ENCODE assay signal across 20 cellular contexts in genomic region chr10:50556238-50557120, GRCh38.
DNase-seq lines count a peak whose midpoint lies in the region; ATAC-seq, FAIRE-seq and TF ChIP-seq lines count a peak whose summit lies in the region.
"Had no signal": no experiment of that assay in that cellular context is flagged by ENCODE, and none has a peak within 500 bp of the region (broad histone marks: within the 10 kb centered on the region; RNA-seq: fewer than 3 reads in every experiment).

No MANE protein-coding gene starts in this region.

- H2BK12ac ChIP-seq in H1 (ENCODE audit: low read depth, low read length): peak overlapping the region; percentile 12; the same call in 1 of the 2 replicates

- H3K27ac Mint-ChIP-seq in CD4-positive, alpha-beta T cell: peak overlapping the region; percentile 5
- H3K27ac Mint-ChIP-seq in stimulated activated effector memory CD8-positive, alpha-beta T cell treated with anti-CD3 and anti-CD28 coated beads, Interleukin-12 subunit alpha, Interleukin-12 subunit beta, amount 100 ng/mL, for 72 hours: no peak overlapping the region
- H3K27ac Mint-ChIP-seq: natural killer cell treated with Interleukin-12 subunit alpha and Interleukin-12 subunit beta and Interleukin-15 and Interleukin-18, amount 100 ng/mL, for 72 hours had no signal

- peaks cover 24% of the 10 kb centered on the region for H3K4me1 ChIP-seq in IMR-90 (ENCODE audit: control insufficient read depth, insufficient read depth, low read length)
- H3K4me1 ChIP-seq in H1 (replicated peaks in 1 of 4; ENCODE audit: control insufficient read depth in 3 of 4, insufficient read depth in 4 of 4, low read length in 3 of 4): peaks cover 0 to 6% (median 3%) of the 10 kb centered on the region in 4 experiments; a peak in 6 of 7 replicates
- H3K4me1 ChIP-seq in sigmoid colon: peaks cover 0 to 84% (median 62%) of the 10 kb centered on the region in 4 donors

- H3K4me3 ChIP-seq in IMR-90 (ENCODE audit: insufficient read depth, low read depth, low read length) (no peak overlapping the region), H1 (ENCODE audit: extremely low read depth in 1 of 4, insufficient read depth in 2 of 4, low read depth in 3 of 4, low read length in 4 of 4) (no peak overlapping the region), sigmoid colon (no peak overlapping the region)
- H3K4me3 ChIP-seq: suprapubic skin had no signal

- H3K27me3 Mint-ChIP-seq in CD4-positive, alpha-beta T cell: no peaks in the 10 kb centered on the region
- H3K27me3 Mint-ChIP-seq: natural killer cell treated with Interleukin-12 subunit alpha and Interleukin-12 subunit beta and Interleukin-15 and Interleukin-18, amount 100 ng/mL, for 72 hours had no signal

- H2BK5ac ChIP-seq in IMR-90 (ENCODE audit: low read depth, low read length, poor library complexity, severe bottlenecking) (peak overlapping the region; percentile 80), H1 (ENCODE audit: low read depth, low read length) (peak overlapping the region; percentile 60)

- no peak for DNase-seq in CD4-positive, alpha-beta T cell
- DNase-seq in IMR-90 (no peak), H1 (ENCODE audit: low read depth in 1 of 2, low spot score in 2 of 2) (no peak), sigmoid colon (no peak), posterior vena cava (ENCODE audit: low spot score) (no peak), DMS114 treated with DMSO at 0.1 percent for 48 hours (lab: John Stamatoyannopoulos, UW; ENCODE audit: unreplicated experiment) (no peak)
- DNase-seq in stimulated activated effector memory CD8-positive, alpha-beta T cell treated with anti-CD3 and anti-CD28 coated beads, Interleukin-12 subunit alpha, Interleukin-12 subunit beta, amount 100 ng/mL, for 72 hours (ENCODE audit: low spot score in 2 of 2): no peak
- DNase-seq: activated CD4-positive, alpha-beta T cell treated with anti-CD3 and anti-CD28 coated beads, Interleukin-2, amount 50 U/mL, for 4 hours; cerebellar nuclear complex; kidney glomerular epithelial cell; NCI-H1417 treated with DMSO at 0.1 percent for 48 hours; NCI-H2171; NCI-H526 treated with DMSO at 0.1 percent for 48 hours; SIG-M5; stimulated activated CD8-positive, alpha-beta memory T cell treated with anti-CD3 and anti-CD28 coated beads, Interleukin-4, amount 100 ng/mL, for 48 hours; WERI-Rb-1 had no signal

- TF ChIP-seq EP300 in H1 (IDR thresholded peaks at IDR 0.05; ENCODE audit: borderline replicate concordance in 1 of 2, low read depth in 2 of 2, low read length in 2 of 2) (no peak), sigmoid colon (IDR thresholded peaks at IDR 0.05) (no peak)

- no peak overlapping the region for H2AFZ ChIP-seq in IMR-90 (replicated peaks; ENCODE audit: low read length, poor library complexity)
- H2AFZ ChIP-seq in H1 (ENCODE audit: low read length): no peak overlapping the region

- H2BK120ac ChIP-seq in IMR-90 (ENCODE audit: low read depth, low read length) (peak overlapping the region; percentile 74), H1 (replicated peaks; ENCODE audit: low read depth, low read length) (no peak overlapping the region)

- no peaks in the 10 kb centered on the region for H3K9me3 Mint-ChIP-seq in CD4-positive, alpha-beta T cell
- no peaks in the 10 kb centered on the region for H3K9me3 Mint-ChIP-seq in stimulated activated effector memory CD8-positive, alpha-beta T cell treated with anti-CD3 and anti-CD28 coated beads, Interleukin-12 subunit alpha, Interleukin-12 subunit beta, amount 100 ng/mL, for 72 hours
- H3K9me3 Mint-ChIP-seq: natural killer cell treated with Interleukin-12 subunit alpha and Interleukin-12 subunit beta and Interleukin-15 and Interleukin-18, amount 100 ng/mL, for 72 hours had no signal

- 0 out of 2 replicates have a peak overlapping the region, but pooled peaks have one; percentile 8 for H3K9ac ChIP-seq in IMR-90 (ENCODE audit: low read depth, low read length)
- H3K9ac ChIP-seq in H1 (replicated peaks in 1 of 4; ENCODE audit: extremely low read depth in 1 of 4, low read depth in 3 of 4, low read length in 3 of 4): no peak overlapping the region

- no peak for FAIRE-seq in H1 (lab: Jason Lieb, UNC)
- FAIRE-seq: endometrium had no signal

- H4K91ac ChIP-seq in IMR-90 (ENCODE audit: insufficient read depth, low read depth, low read length) (peak overlapping the region; percentile 76), H1 (replicated peaks; ENCODE audit: insufficient read length, low read length) (no peak overlapping the region)

- 0 out of 2 replicates have a peak, but pooled peaks cover 1% of the 10 kb centered on the region for H3K36me3 ChIP-seq in IMR-90 (ENCODE audit: control insufficient read depth, insufficient read depth, low read length)
- H3K36me3 ChIP-seq in H1 (ENCODE audit: control insufficient read depth in 2 of 4, insufficient read depth in 4 of 4, low read length in 3 of 4): no peaks in the 10 kb centered on the region
- H3K36me3 ChIP-seq in sigmoid colon: no peaks in the 10 kb centered on the region
- H3K36me3 ChIP-seq: suprapubic skin, WERI-Rb-1 had no signal

- ATAC-seq in CD4-positive, alpha-beta T cell (ENCODE audit: poor library complexity): no peak
- no peak for ATAC-seq in IMR-90 (ENCODE audit: low read depth)
- no peak for ATAC-seq in HG03439 (IDR thresholded peaks at IDR 0.05; ENCODE audit: unreplicated experiment)
- ATAC-seq in stimulated activated effector memory CD8-positive, alpha-beta T cell treated with anti-CD3 and anti-CD28 coated beads, Interleukin-12 subunit alpha, Interleukin-12 subunit beta, amount 100 ng/mL, for 72 hours: no peak
- ATAC-seq: natural killer cell treated with Interleukin-12 subunit alpha and Interleukin-12 subunit beta and Interleukin-15 and Interleukin-18, amount 100 ng/mL, for 72 hours had no signal

- TF ChIP-seq RAD21 in IMR-90 (IDR thresholded peaks at IDR 0.05; ENCODE audit: low read length) (no peak), H1 (IDR thresholded peaks at IDR 0.05 in 1 of 2, conservative IDR thresholded peaks at IDR 0.05 in 1 of 2; ENCODE audit: low read depth in 2 of 2, low read length in 2 of 2) (no peak)

- H2AK5ac ChIP-seq in IMR-90 (ENCODE audit: low read depth, low read length): peak overlapping the region; percentile 95
- H2AK5ac ChIP-seq in H1 (ENCODE audit: low read depth, low read length): 0 out of 2 replicates have a peak overlapping the region, but pooled peaks have one; percentile 67

- no peaks in the 10 kb centered on the region for H3K23me2 ChIP-seq in H1 (ENCODE audit: low read depth, low read length)

- no peaks in the 10 kb centered on the region for H3K27me3 ChIP-seq in CD4-positive, alpha-beta T cell (ENCODE audit: control insufficient read depth, insufficient read depth, low read length)
- H3K27me3 ChIP-seq in IMR-90 (ENCODE audit: control insufficient read depth, insufficient read depth, low read length) (no peaks in the 10 kb centered on the region), H1 (replicated peaks in 1 of 4; ENCODE audit: control insufficient read depth in 3 of 4, extremely low read depth in 1 of 4, insufficient read depth in 3 of 4, low read length in 3 of 4) (no peaks in the 10 kb centered on the region), sigmoid colon (no peaks in the 10 kb centered on the region)
- H3K27me3 ChIP-seq: suprapubic skin had no signal

- CTCF ChIA-PET in CD4-positive, alpha-beta T cell (lab: Charles Lee): interaction anchor here (0.7 to 1.0 kb wide), 3 partner anchors 50 to 175 kb away, joined by 3 to 5 read pairs (median 3); no protein-coding TSS in a partner anchor
- CTCF ChIA-PET in IMR-90 (lab: Yijun Ruan, JAX) (interaction anchor here (0.7 kb wide), 1 partner anchor 20 kb away, joined by 4 read pairs; no protein-coding TSS in a partner anchor), H1 (lab: Charles Lee; ENCODE audit: partially characterized antibody) (interaction anchor here (1.0 to 1.7 kb wide), 5 partner anchors 13 to 65 kb away, joined by 3 to 8 read pairs (median 5); no protein-coding TSS in a partner anchor)

- H3K4ac ChIP-seq in IMR-90 (ENCODE audit: low read depth, low read length): peak overlapping the region; percentile 76
- no peak overlapping the region for H3K4ac ChIP-seq in H1 (replicated peaks; ENCODE audit: insufficient read length, low read depth, low read length)

- no peak for TF ChIP-seq CTCF in CD4-positive, alpha-beta T cell (IDR thresholded peaks at IDR 0.05)
- TF ChIP-seq CTCF in IMR-90 (conservative IDR thresholded peaks at IDR 0.05; ENCODE audit: low read depth, low read length) (no peak), H1 (IDR thresholded peaks at IDR 0.05; ENCODE audit: control extremely low read depth in 1 of 3, insufficient read depth in 1 of 3, low read depth in 1 of 3, low read length in 3 of 3) (no peak), sigmoid colon (IDR thresholded peaks at IDR 0.05) (no peak)

- intact Hi-C loops in CD4-positive, alpha-beta T cell (cut with DNase I, micrococcal nuclease): loop anchor here in 1 of 2 experiments (2.0 kb wide), 1 partner anchor 96 kb away; no protein-coding TSS in a partner anchor
- intact Hi-C loops in IMR-90 (cut with micrococcal nuclease): no loop called here
- intact Hi-C loops in sigmoid colon (cut with DNase I): loop anchor here (2.0 kb wide), 1 partner anchor 66 kb away; the partner anchor contains the start of gene SGMS1
- intact Hi-C loops in posterior vena cava (cut with DNase I): no loop called here

- no peak overlapping the region for H3K4me3 Mint-ChIP-seq in CD4-positive, alpha-beta T cell
- H3K4me3 Mint-ChIP-seq in stimulated activated effector memory CD8-positive, alpha-beta T cell treated with anti-CD3 and anti-CD28 coated beads, Interleukin-12 subunit alpha, Interleukin-12 subunit beta, amount 100 ng/mL, for 72 hours: no peak overlapping the region
- H3K4me3 Mint-ChIP-seq: natural killer cell treated with Interleukin-12 subunit alpha and Interleukin-12 subunit beta and Interleukin-15 and Interleukin-18, amount 100 ng/mL, for 72 hours had no signal

- H3K36me3 Mint-ChIP-seq in CD4-positive, alpha-beta T cell (ENCODE audit: low read depth): peaks cover 6% of the 10 kb centered on the region
- no peaks in the 10 kb centered on the region for H3K36me3 Mint-ChIP-seq in stimulated activated effector memory CD8-positive, alpha-beta T cell treated with anti-CD3 and anti-CD28 coated beads, Interleukin-12 subunit alpha, Interleukin-12 subunit beta, amount 100 ng/mL, for 72 hours
- H3K36me3 Mint-ChIP-seq: natural killer cell treated with Interleukin-12 subunit alpha and Interleukin-12 subunit beta and Interleukin-15 and Interleukin-18, amount 100 ng/mL, for 72 hours had no signal

- in situ Hi-C loops in IMR-90 (cut with MboI; ENCODE audit: low sequenced_read_pairs): no loop called here

- H2BK15ac ChIP-seq in IMR-90 (ENCODE audit: low read depth, low read length): peak overlapping the region; percentile 61; the same call in 2 of the 3 replicates
- H2BK15ac ChIP-seq in H1 (ENCODE audit: low read length): no peak overlapping the region

- H3K56ac ChIP-seq in IMR-90 (ENCODE audit: extremely low read depth, insufficient read depth, low read length) (no peak overlapping the region), H1 (replicated peaks; ENCODE audit: insufficient read length, low read depth, low read length) (no peak overlapping the region)

- H3K9me1 ChIP-seq in IMR-90 (ENCODE audit: insufficient read depth, low read length): peaks cover 14% of the 10 kb centered on the region

- TF ChIP-seq POLR2A in IMR-90 (IDR thresholded peaks at IDR 0.05; ENCODE audit: low read depth, low read length) (no peak), H1 (IDR thresholded peaks at IDR 0.05; ENCODE audit: control extremely low read depth in 1 of 2, low read depth in 2 of 2, low read length in 2 of 2) (no peak), sigmoid colon (IDR thresholded peaks at IDR 0.05) (no peak)

- dilution Hi-C loops in IMR-90 (cut with HindIII; ENCODE audit: low sequenced_read_pairs, unreplicated experiment): no loop called here

- H3K27ac ChIP-seq in CD4-positive, alpha-beta T cell (ENCODE audit: low read depth, low read length): no peak overlapping the region
- H3K27ac ChIP-seq in IMR-90 (ENCODE audit: insufficient read depth, low read length): 0 out of 2 replicates have a peak overlapping the region, but pooled peaks have one; percentile 11
- H3K27ac ChIP-seq in H1 (ENCODE audit: low read depth, low read length): no peak overlapping the region
- peak overlapping the region in 3 of 4 donors; percentile 60 to 66 (median 61) for H3K27ac ChIP-seq in sigmoid colon
- H3K27ac ChIP-seq: suprapubic skin, WERI-Rb-1 had no signal

- H3K79me2 ChIP-seq in H1 (ENCODE audit: control insufficient read depth in 1 of 2, insufficient read depth in 2 of 2, low read length in 2 of 2): peaks cover 0 to 57% of the 10 kb centered on the region in 2 experiments; a peak in 2 of 4 replicates

- H3K14ac ChIP-seq in IMR-90 (replicated peaks; ENCODE audit: low read depth, low read length) (peak overlapping the region; percentile 20; the same call in 1 of the 2 replicates), H1 (ENCODE audit: insufficient read length) (no peak overlapping the region)

- H3K79me1 ChIP-seq in IMR-90 (ENCODE audit: low read depth in 1 of 2, low read length in 2 of 2) (peaks cover 27 to 35% of the 10 kb centered on the region in 2 experiments), H1 (ENCODE audit: low read depth, low read length) (no peaks in the 10 kb centered on the region; the same call in 1 of the 2 replicates)

- H3K4me1 Mint-ChIP-seq in CD4-positive, alpha-beta T cell (ENCODE audit: low read depth): peaks cover 59% of the 10 kb centered on the region
- H3K4me1 Mint-ChIP-seq in stimulated activated effector memory CD8-positive, alpha-beta T cell treated with anti-CD3 and anti-CD28 coated beads, Interleukin-12 subunit alpha, Interleukin-12 subunit beta, amount 100 ng/mL, for 72 hours: peaks cover 25% of the 10 kb centered on the region

- H4K5ac ChIP-seq in IMR-90 (ENCODE audit: low read depth, low read length) (peak overlapping the region; percentile 95), H1 (ENCODE audit: insufficient read length, low read depth, low read length) (no peak overlapping the region)

- POLR2A ChIA-PET in CD4-positive, alpha-beta T cell (lab: Charles Lee): interaction anchor here (0.9 to 1.3 kb wide), 2 partner anchors 13 to 65 kb away, joined by 4 read pairs; no protein-coding TSS in a partner anchor
- POLR2A ChIA-PET in IMR-90 (lab: Charles Lee; ENCODE audit: unreplicated experiment) (no interaction called here), H1 (lab: Charles Lee; ENCODE audit: partially characterized antibody) (no interaction called here)

- H3K18ac ChIP-seq in IMR-90 (ENCODE audit: low read depth, low read length): peak overlapping the region; percentile 95
- no peak overlapping the region for H3K18ac ChIP-seq in H1 (ENCODE audit: extremely low read depth, low read length)

- H2BK20ac ChIP-seq in IMR-90 (ENCODE audit: low read depth, low read length) (peak overlapping the region; percentile 54; the same call in 1 of the 2 replicates), H1 (ENCODE audit: low read length) (0 out of 2 replicates have a peak overlapping the region, but pooled peaks have one; percentile 17)

- H3K9me3 ChIP-seq in CD4-positive, alpha-beta T cell (ENCODE audit: control insufficient read depth, low read length): no peaks in the 10 kb centered on the region
- H3K9me3 ChIP-seq in IMR-90 (ENCODE audit: control insufficient read depth, insufficient read depth, low read length) (no peaks in the 10 kb centered on the region), H1 (ENCODE audit: insufficient read depth in 2 of 2, low read depth in 1 of 2, low read length in 1 of 2) (no peaks in the 10 kb centered on the region), sigmoid colon (no peaks in the 10 kb centered on the region)
- H3K9me3 ChIP-seq: suprapubic skin had no signal

- no peak overlapping the region; the same call in 1 of the 2 replicates for H3K23ac ChIP-seq in IMR-90 (ENCODE audit: low read depth, low read length)
- H3K23ac ChIP-seq in H1 (ENCODE audit: insufficient read length): no peak overlapping the region

- H4K8ac ChIP-seq in IMR-90 (ENCODE audit: low read depth in 2 of 2, low read length in 2 of 2) (peak overlapping the region; percentile 34 to 67; a peak in 2 of 4 replicates), H1 (ENCODE audit: extremely low read depth, insufficient read depth, low read length) (no peak overlapping the region)

- H3K4me2 ChIP-seq in IMR-90 (ENCODE audit: low read depth, low read length): no peak overlapping the region
- no peak overlapping the region for H3K4me2 ChIP-seq in H1 (ENCODE audit: insufficient read depth in 1 of 2, low read depth in 2 of 2, low read length in 2 of 2)

- BruUV-seq in IMR-90 (replicated peaks; lab: Mats Ljungman, UMichigan): no TSS peak

- no peak overlapping the region for H2AK9ac ChIP-seq in IMR-90 (replicated peaks; ENCODE audit: low read depth, low read length, poor library complexity)

- H4K20me1 ChIP-seq in IMR-90 (ENCODE audit: insufficient read depth, low read length) (peaks cover 16% of the 10 kb centered on the region; the same call in 1 of the 2 replicates), H1 (replicated peaks in 1 of 2; ENCODE audit: control insufficient read depth in 1 of 2, insufficient read depth in 2 of 2, low read length in 2 of 2) (peaks cover 0 to 2% of the 10 kb centered on the region in 2 experiments)

- WGBS in IMR-90 (ENCODE audit: extremely low coverage in 2 of 2, insufficient read length in 1 of 2), 2 experiments: 100% methylated on average over 4 of the region's 9 CpGs; no CpG with 5 or more reads in 1 of the 2 experiments
- WGBS in H1 (ENCODE audit: extremely low coverage in 1 of 2, insufficient coverage in 1 of 2, insufficient read length in 1 of 2, insufficient replicate concordance in 2 of 2, low coverage in 1 of 2, low lambda C conversion rate in 2 of 2, missing lambda C conversion rate in 1 of 2), 2 experiments: 94% methylated on average over 9 of the region's 9 CpGs; no CpG with 5 or more reads in 1 of the 2 experiments
- WGBS in sigmoid colon, 2 donors: 94 to 97% methylated on average over 9 of the region's 9 CpGs

Comparison
In these comparisons a context has a peak if more than half of its experiments do, and no peak if none do; other contexts are left out.
1. H3K27ac ChIP-seq: peak in IMR-90 (single experiment) and sigmoid colon (3 of 4); none in CD4-positive, alpha-beta T cell (single experiment) and H1 (single experiment).